1 cellular context compared by ENCODE assay signal in the genomic region with DNA sequence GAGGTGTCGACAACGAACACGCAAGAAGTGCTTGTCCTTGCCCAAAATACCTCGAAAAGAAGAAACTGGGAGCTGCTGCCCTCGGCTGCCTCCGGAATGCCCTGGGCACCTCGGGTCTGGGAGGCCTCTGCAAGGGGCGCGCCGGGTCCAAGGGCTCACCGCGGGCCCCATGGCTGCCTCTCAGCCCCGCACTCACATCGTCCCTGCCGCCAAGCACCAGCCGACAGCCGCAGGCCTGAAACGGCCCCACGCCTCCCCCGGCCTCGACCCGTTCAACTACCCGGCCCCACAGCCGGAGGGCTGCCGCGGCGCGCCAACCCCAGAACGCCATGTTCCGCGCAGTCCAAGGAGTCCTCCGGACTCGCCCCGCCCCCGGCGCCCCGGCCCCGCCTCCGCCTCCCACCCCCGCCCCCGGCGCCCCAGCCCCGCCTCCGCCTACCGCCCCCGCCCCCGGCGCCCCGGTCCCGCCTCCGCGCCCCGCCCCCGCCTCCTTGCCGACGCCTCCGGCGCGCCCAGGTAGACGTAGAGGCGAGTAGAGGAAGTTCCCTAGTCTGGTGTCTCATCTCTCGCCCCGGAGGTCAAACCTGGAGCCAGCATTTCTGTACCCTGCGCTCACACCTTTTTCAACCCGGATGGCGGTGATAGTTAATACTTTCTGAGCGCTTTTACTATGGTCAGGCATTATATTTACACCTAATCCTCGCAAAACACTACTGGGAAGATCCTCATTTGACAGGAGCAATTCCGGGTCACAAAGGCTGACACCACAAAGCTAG.
TF ChIP-seq lines count a peak whose summit lies in the region.

Gene SIRT3 (minus strand): TSS at position 345 of the 776 bp plus-strand sequence. CDS start 14 bp downstream, at position 331.

TF ChIP-seq in GM12878, 131 proteins besides CTCF, POLR2A, EP300 and RAD21 (continued from another document and continues in another):
- TF ChIP-seq, protein P1, sequence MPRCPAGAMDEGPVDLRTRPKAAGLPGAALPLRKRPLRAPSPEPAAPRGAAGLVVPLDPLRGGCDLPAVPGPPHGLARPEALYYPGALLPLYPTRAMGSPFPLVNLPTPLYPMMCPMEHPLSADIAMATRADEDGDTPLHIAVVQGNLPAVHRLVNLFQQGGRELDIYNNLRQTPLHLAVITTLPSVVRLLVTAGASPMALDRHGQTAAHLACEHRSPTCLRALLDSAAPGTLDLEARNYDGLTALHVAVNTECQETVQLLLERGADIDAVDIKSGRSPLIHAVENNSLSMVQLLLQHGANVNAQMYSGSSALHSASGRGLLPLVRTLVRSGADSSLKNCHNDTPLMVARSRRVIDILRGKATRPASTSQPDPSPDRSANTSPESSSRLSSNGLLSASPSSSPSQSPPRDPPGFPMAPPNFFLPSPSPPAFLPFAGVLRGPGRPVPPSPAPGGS (IDR thresholded peaks at IDR 0.05; ENCODE audit: borderline replicate concordance, insufficient read depth, low read depth, low read length, poor library complexity, severe bottlenecking), result no peak
- TF ChIP-seq HDGF (IDR thresholded peaks at IDR 0.05) (peak; percentile 7; the same call in 1 of the 2 replicates), RELA (IDR thresholded peaks at IDR 0.05; ENCODE audit: borderline replicate concordance, partially characterized antibody) (peak; percentile 38), PKNOX1 (IDR thresholded peaks at IDR 0.05) (no peak), E2F8 (IDR thresholded peaks at IDR 0.05; ENCODE audit: low read depth, partially characterized antibody) (no peak), IKZF2 (IDR thresholded peaks at IDR 0.05) (peak; percentile 27 to 37; a peak in 3 of 4 replicates), HSF1 (IDR thresholded peaks at IDR 0.05; ENCODE audit: low read depth, low read length) (no peak), E2F4 (IDR thresholded peaks at IDR 0.05; ENCODE audit: low read depth, low read length) (no peak), MAX (IDR thresholded peaks at IDR 0.05; ENCODE audit: low read depth, low read length) (no peak), ZNF217 (IDR thresholded peaks at IDR 0.05) (no peak), MXI1 (IDR thresholded peaks at IDR 0.05; ENCODE audit: low read depth, low read length) (no peak), KDM1A (IDR thresholded peaks at IDR 0.05; ENCODE audit: borderline replicate concordance) (no peak), ATF7 (IDR thresholded peaks at IDR 0.05; ENCODE audit: low read depth) (peak; percentile 68), ZSCAN29 (IDR thresholded peaks at IDR 0.05) (no peak; the same call in 1 of the 2 replicates), E4F1 (IDR thresholded peaks at IDR 0.05; ENCODE audit: borderline replicate concordance, partially characterized antibody) (peak; percentile 38), PAX8 (IDR thresholded peaks at IDR 0.05) (no peak), PAX5 (IDR thresholded peaks at IDR 0.05; ENCODE audit: borderline replicate concordance, low read depth, low read length) (no peak), CREB1 (IDR thresholded peaks at IDR 0.05; ENCODE audit: low read depth) (peak; percentile 87), MTA3 (IDR thresholded peaks at IDR 0.05; ENCODE audit: borderline replicate concordance, low read length) (no peak), ZNF207 (IDR thresholded peaks at IDR 0.05; ENCODE audit: borderline replicate concordance) (no peak), ZNF24 (IDR thresholded peaks at IDR 0.05) (no peak), CBFB (IDR thresholded peaks at IDR 0.05; ENCODE audit: low read depth) (no peak; the same call in 1 of the 2 replicates), STAT3 (IDR thresholded peaks at IDR 0.05; ENCODE audit: low read depth, low read length) (no peak), CREM (IDR thresholded peaks at IDR 0.05; ENCODE audit: low read depth) (peak; percentile 75), GABPA (IDR thresholded peaks at IDR 0.05; ENCODE audit: low read depth) (no peak; the same call in 1 of the 2 replicates), IKZF1 (conservative IDR thresholded peaks at IDR 0.05) (peak; percentile 52), SREBF1 (IDR thresholded peaks at IDR 0.05; ENCODE audit: low read length) (no peak; the same call in 1 of the 2 replicates), MTA2 (IDR thresholded peaks at IDR 0.05; ENCODE audit: low read depth) (peak; percentile 50; the same call in 1 of the 2 replicates), EED (IDR thresholded peaks at IDR 0.05; ENCODE audit: low read depth) (no peak), CHD4 (IDR thresholded peaks at IDR 0.05) (no peak), TCF7 (IDR thresholded peaks at IDR 0.05; ENCODE audit: borderline replicate concordance) (no peak), MYC (IDR thresholded peaks at IDR 0.05; ENCODE audit: insufficient read depth, insufficient read length, insufficient replicate concordance, low read length, severe bottlenecking) (no peak), KLF5 (IDR thresholded peaks at IDR 0.05; ENCODE audit: partially characterized antibody) (peak; percentile 77)
- TF ChIP-seq, protein P2, sequence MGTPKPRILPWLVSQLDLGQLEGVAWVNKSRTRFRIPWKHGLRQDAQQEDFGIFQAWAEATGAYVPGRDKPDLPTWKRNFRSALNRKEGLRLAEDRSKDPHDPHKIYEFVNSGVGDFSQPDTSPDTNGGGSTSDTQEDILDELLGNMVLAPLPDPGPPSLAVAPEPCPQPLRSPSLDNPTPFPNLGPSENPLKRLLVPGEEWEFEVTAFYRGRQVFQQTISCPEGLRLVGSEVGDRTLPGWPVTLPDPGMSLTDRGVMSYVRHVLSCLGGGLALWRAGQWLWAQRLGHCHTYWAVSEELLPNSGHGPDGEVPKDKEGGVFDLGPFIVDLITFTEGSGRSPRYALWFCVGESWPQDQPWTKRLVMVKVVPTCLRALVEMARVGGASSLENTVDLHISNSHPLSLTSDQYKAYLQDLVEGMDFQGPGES (IDR thresholded peaks at IDR 0.05), result no peak
- TF ChIP-seq, protein P3, sequence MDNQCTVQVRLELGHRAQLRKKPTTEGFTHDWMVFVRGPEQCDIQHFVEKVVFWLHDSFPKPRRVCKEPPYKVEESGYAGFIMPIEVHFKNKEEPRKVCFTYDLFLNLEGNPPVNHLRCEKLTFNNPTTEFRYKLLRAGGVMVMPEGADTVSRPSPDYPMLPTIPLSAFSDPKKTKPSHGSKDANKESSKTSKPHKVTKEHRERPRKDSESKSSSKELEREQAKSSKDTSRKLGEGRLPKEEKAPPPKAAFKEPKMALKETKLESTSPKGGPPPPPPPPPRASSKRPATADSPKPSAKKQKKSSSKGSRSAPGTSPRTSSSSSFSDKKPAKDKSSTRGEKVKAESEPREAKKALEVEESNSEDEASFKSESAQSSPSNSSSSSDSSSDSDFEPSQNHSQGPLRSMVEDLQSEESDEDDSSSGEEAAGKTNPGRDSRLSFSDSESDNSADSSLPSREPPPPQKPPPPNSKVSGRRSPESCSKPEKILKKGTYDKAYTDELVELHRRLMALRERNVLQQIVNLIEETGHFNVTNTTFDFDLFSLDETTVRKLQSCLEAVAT (IDR thresholded peaks at IDR 0.05), result 0 out of 2 replicates have a peak, but pooled peaks have one; percentile 86
- TF ChIP-seq, protein P4, sequence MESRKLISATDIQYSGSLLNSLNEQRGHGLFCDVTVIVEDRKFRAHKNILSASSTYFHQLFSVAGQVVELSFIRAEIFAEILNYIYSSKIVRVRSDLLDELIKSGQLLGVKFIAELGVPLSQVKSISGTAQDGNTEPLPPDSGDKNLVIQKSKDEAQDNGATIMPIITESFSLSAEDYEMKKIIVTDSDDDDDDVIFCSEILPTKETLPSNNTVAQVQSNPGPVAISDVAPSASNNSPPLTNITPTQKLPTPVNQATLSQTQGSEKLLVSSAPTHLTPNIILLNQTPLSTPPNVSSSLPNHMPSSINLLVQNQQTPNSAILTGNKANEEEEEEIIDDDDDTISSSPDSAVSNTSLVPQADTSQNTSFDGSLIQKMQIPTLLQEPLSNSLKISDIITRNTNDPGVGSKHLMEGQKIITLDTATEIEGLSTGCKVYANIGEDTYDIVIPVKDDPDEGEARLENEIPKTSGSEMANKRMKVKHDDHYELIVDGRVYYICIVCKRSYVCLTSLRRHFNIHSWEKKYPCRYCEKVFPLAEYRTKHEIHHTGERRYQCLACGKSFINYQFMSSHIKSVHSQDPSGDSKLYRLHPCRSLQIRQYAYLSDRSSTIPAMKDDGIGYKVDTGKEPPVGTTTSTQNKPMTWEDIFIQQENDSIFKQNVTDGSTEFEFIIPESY (IDR thresholded peaks at IDR 0.05), result no peak
- TF ChIP-seq, protein P5, sequence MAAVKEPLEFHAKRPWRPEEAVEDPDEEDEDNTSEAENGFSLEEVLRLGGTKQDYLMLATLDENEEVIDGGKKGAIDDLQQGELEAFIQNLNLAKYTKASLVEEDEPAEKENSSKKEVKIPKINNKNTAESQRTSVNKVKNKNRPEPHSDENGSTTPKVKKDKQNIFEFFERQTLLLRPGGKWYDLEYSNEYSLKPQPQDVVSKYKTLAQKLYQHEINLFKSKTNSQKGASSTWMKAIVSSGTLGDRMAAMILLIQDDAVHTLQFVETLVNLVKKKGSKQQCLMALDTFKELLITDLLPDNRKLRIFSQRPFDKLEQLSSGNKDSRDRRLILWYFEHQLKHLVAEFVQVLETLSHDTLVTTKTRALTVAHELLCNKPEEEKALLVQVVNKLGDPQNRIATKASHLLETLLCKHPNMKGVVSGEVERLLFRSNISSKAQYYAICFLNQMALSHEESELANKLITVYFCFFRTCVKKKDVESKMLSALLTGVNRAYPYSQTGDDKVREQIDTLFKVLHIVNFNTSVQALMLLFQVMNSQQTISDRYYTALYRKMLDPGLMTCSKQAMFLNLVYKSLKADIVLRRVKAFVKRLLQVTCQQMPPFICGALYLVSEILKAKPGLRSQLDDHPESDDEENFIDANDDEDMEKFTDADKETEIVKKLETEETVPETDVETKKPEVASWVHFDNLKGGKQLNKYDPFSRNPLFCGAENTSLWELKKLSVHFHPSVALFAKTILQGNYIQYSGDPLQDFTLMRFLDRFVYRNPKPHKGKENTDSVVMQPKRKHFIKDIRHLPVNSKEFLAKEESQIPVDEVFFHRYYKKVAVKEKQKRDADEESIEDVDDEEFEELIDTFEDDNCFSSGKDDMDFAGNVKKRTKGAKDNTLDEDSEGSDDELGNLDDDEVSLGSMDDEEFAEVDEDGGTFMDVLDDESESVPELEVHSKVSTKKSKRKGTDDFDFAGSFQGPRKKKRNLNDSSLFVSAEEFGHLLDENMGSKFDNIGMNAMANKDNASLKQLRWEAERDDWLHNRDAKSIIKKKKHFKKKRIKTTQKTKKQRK (IDR thresholded peaks at IDR 0.05; ENCODE audit: low read depth, low read length), result no peak
